14 cellular contexts compared by ENCODE assay signal in the genomic region with DNA sequence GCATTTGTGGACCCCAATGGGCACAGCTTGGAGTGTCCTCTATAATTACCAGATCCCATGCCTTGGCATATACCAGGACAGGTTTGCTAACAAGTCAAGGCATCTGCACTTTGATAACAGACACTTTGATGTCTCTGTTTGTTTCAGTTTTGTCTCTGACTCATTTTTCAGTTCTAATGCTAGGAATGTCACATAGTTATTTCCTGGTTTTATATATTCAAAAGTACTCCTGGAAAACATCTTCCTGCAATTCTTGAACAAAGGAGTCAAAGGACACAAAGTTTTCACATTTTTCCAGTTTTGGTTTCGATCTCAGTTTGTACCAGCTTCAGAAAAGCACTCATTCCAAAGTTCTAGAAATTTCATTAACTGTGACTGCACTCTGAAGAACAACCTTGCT.
A peak's percentile ranks its signal among the peaks of the same experiment; 100 is the strongest.
DNase-seq lines count a peak whose midpoint lies in the region; ATAC-seq and TF ChIP-seq lines count a peak whose summit lies in the region.
"Had no signal": no experiment of that assay in that cellular context is flagged by ENCODE, and none has a peak within 500 bp of the region (broad histone marks: within the 10 kb centered on the region; RNA-seq: fewer than 3 reads in every experiment).

No MANE protein-coding gene starts in this region.

- H3K4me1 Mint-ChIP-seq in type B pancreatic cell (ENCODE audit: unreplicated experiment), result peaks cover 35% of the 10 kb centered on the region
- peaks cover 10% of the 10 kb centered on the region for H3K4me1 Mint-ChIP-seq in activated CD8-positive, alpha-beta T cell treated with anti-CD3 and anti-CD28 coated beads, Interleukin-2, amount 10 ng/mL, durations not matched to agents 7 days and 5 days (ENCODE audit: low read depth)

- ATAC-seq in heart right ventricle (peak in 6 of 8 donors; percentile 22 to 59 (median 34)), foreskin keratinocyte (peak; percentile 58), GM21786 (IDR thresholded peaks at IDR 0.05; ENCODE audit: unreplicated experiment) (no peak)
- ATAC-seq in activated CD8-positive, alpha-beta T cell treated with anti-CD3 and anti-CD28 coated beads, Interleukin-2, amount 10 ng/mL, durations not matched to agents 7 days and 5 days, result no peak

- peaks cover 0 to 22% (median 5%) of the 10 kb centered on the region in 9 donors for H3K4me1 ChIP-seq in heart right ventricle
- H3K4me1 ChIP-seq in PC-9 (replicated peaks; ENCODE audit: insufficient read depth), result peaks cover 11% of the 10 kb centered on the region
- peaks cover 14% of the 10 kb centered on the region for H3K4me1 ChIP-seq in foreskin keratinocyte

- POLR2A ChIA-PET in PC-9 (lab: Charles Lee; ENCODE audit: unreplicated experiment), result interaction anchor here (0.6 kb wide), 3 partner anchors 74 to 189 kb away, joined by 3 to 12 read pairs (median 9); no protein-coding TSS in a partner anchor
- POLR2A ChIA-PET in activated CD8-positive, alpha-beta T cell treated with anti-CD3 and anti-CD28 coated beads, Interleukin-2, amount 10 ng/mL, durations not matched to agents 7 days and 5 days (lab: Charles Lee), result no interaction called here

- no TSS peak for BruUV-seq in PC-9 (replicated peaks; lab: Mats Ljungman, UMichigan)

- H3K4me2 ChIP-seq in PC-9, result peak overlapping the region; percentile 38

- peaks cover 4% of the 10 kb centered on the region for H3K9me3 Mint-ChIP-seq in type B pancreatic cell
- H3K9me3 Mint-ChIP-seq in activated CD8-positive, alpha-beta T cell treated with anti-CD3 and anti-CD28 coated beads, Interleukin-2, amount 10 ng/mL, durations not matched to agents 7 days and 5 days (ENCODE audit: insufficient read depth), result no peaks in the 10 kb centered on the region

- TF ChIP-seq CTCF in heart right ventricle (IDR thresholded peaks at IDR 0.05) (no peak), PC-9 (conservative IDR thresholded peaks at IDR 0.05) (no peak), foreskin keratinocyte (conservative IDR thresholded peaks at IDR 0.05) (no peak), type B pancreatic cell (conservative IDR thresholded peaks at IDR 0.05) (no peak)

- H3F3A ChIP-seq in PC-9 (ENCODE audit: insufficient read depth, low read depth), result no peaks in the 10 kb centered on the region

- H3K36me3 ChIP-seq in heart right ventricle (no peaks in the 10 kb centered on the region), PC-9 (ENCODE audit: low read depth) (no peaks in the 10 kb centered on the region)

- intact Hi-C loops in heart right ventricle (cut with DNase I), result no loop called here
- intact Hi-C loops in cardiac septum (cut with DNase I), result no loop called here
- intact Hi-C loops in PC-9 (cut with micrococcal nuclease; ENCODE audit: unreplicated experiment), result no loop called here

- H3K9me2 ChIP-seq in PC-9 (ENCODE audit: insufficient read depth), result no peaks in the 10 kb centered on the region

- no peaks in the 10 kb centered on the region for H3K36me3 Mint-ChIP-seq in type B pancreatic cell
- H3K36me3 Mint-ChIP-seq in activated CD8-positive, alpha-beta T cell treated with anti-CD3 and anti-CD28 coated beads, Interleukin-2, amount 10 ng/mL, durations not matched to agents 7 days and 5 days (ENCODE audit: low read depth), result no peaks in the 10 kb centered on the region

- CTCF ChIA-PET in PC-9 (lab: Charles Lee), result no interaction called here
- CTCF ChIA-PET in activated CD8-positive, alpha-beta T cell treated with anti-CD3 and anti-CD28 coated beads, Interleukin-2, amount 10 ng/mL, durations not matched to agents 7 days and 5 days (lab: Charles Lee), result interaction anchor here (1.3 kb wide), 1 partner anchor 27 kb away, joined by 4 read pairs; no protein-coding TSS in a partner anchor

- H3K27me3 ChIP-seq in heart right ventricle (no peaks in the 10 kb centered on the region), PC-9 (ENCODE audit: insufficient read depth, low read depth) (no peaks in the 10 kb centered on the region), foreskin keratinocyte (no peaks in the 10 kb centered on the region)

- H3K27me3 Mint-ChIP-seq in type B pancreatic cell, result no peaks in the 10 kb centered on the region
- H3K27me3 Mint-ChIP-seq in activated CD8-positive, alpha-beta T cell treated with anti-CD3 and anti-CD28 coated beads, Interleukin-2, amount 10 ng/mL, durations not matched to agents 7 days and 5 days (ENCODE audit: low read depth), result no peaks in the 10 kb centered on the region

- H3K27ac Mint-ChIP-seq in type B pancreatic cell, result peak overlapping the region; percentile 92
- no peak overlapping the region for H3K27ac Mint-ChIP-seq in activated CD8-positive, alpha-beta T cell treated with anti-CD3 and anti-CD28 coated beads, Interleukin-2, amount 10 ng/mL, durations not matched to agents 7 days and 5 days

- no peaks in the 10 kb centered on the region for H3K79me2 ChIP-seq in PC-9 (ENCODE audit: low read depth)

- H4K20me1 ChIP-seq in PC-9 (ENCODE audit: insufficient read depth), result no peaks in the 10 kb centered on the region

- H3K9me3 ChIP-seq in heart right ventricle (no peaks in the 10 kb centered on the region), PC-9 (ENCODE audit: insufficient read depth, low read depth) (no peaks in the 10 kb centered on the region)

- no peak overlapping the region for H2AFZ ChIP-seq in PC-9

- H3K4me3 ChIP-seq in heart right ventricle (no peak overlapping the region), PC-9 (no peak overlapping the region)

- H3K27ac ChIP-seq in heart right ventricle (peak overlapping the region in 7 of 10 donors; percentile 13 to 82 (median 66)), PC-9 (peak overlapping the region; percentile 35; the same call in 1 of the 2 replicates), foreskin keratinocyte (no peak overlapping the region)
- H3K27ac ChIP-seq: HL-60, VCaP had no signal

- DNase-seq in heart right ventricle (no peak), cardiac septum (ENCODE audit: low spot score) (no peak), PC-9 (peak in 1 of 2 experiments; percentile 74), foreskin keratinocyte (peak in 1 of 2 donors; percentile 52), type B pancreatic cell (ENCODE audit: extremely low spot score, unreplicated experiment) (no peak), cerebellum (ENCODE audit: low spot score) (no peak)
- no peak for DNase-seq in activated CD8-positive, alpha-beta T cell treated with anti-CD3 and anti-CD28 coated beads, Interleukin-2, amount 10 ng/mL, durations not matched to agents 7 days and 5 days
- DNase-seq: effector CD8-positive, alpha-beta T cell; GDM1; NCI-H1105 had no signal

- no peak overlapping the region for H3K4me3 Mint-ChIP-seq in type B pancreatic cell
- H3K4me3 Mint-ChIP-seq in activated CD8-positive, alpha-beta T cell treated with anti-CD3 and anti-CD28 coated beads, Interleukin-2, amount 10 ng/mL, durations not matched to agents 7 days and 5 days, result no peak overlapping the region
- H3K4me3 Mint-ChIP-seq: neural crest cell had no signal

- WGBS in heart right ventricle, 2 donors, result 63 to 74% methylated on average over 1 of the region's 1 CpG

Comparison
In these comparisons a context has a peak if more than half of its experiments do, and no peak if none do; other contexts are left out.
1. ATAC-seq: peak in heart right ventricle (6 of 8) and foreskin keratinocyte (single experiment); none in GM21786 (single experiment) and activated CD8-positive, alpha-beta T cell treated with anti-CD3 and anti-CD28 coated beads, Interleukin-2, amount 10 ng/mL, durations not matched to agents 7 days and 5 days (single experiment).